8 cellular contexts compared by ENCODE assay signal in genomic region chr10:132836832-132837540, GRCh38. TPM values are rescaled to one million over a fixed set of nuclear protein-coding genes. Genes with fewer than 3 reads are reported as not detected.
DNase-seq lines count a peak whose midpoint lies in the region; ATAC-seq, FAIRE-seq and TF ChIP-seq lines count a peak whose summit lies in the region.

No MANE protein-coding gene starts in this region.

- peaks cover 25% of the 10 kb centered on the region for H3K27me3 ChIP-seq in kidney epithelial cell (ENCODE audit: control insufficient read depth, insufficient read depth, low read length)

- peak; percentile 94 for FAIRE-seq in GM12891 (lab: Jason Lieb, UNC)

- no peak overlapping the region for H3K4me3 ChIP-seq in kidney epithelial cell (ENCODE audit: low read depth, low read length)

- ATAC-seq in SK-N-SH treated with all-trans-retinoic acid at 6 μM for 48 hours (peak; percentile 61), HG03354 (IDR thresholded peaks at IDR 0.05; ENCODE audit: poor library complexity, severe bottlenecking, unreplicated experiment) (no peak)

- TF ChIP-seq CTCF in kidney epithelial cell (IDR thresholded peaks at IDR 0.05; ENCODE audit: insufficient read depth, low read length, poor library complexity, severe bottlenecking): peak; percentile 95

- TF ChIP-seq POLR2A in GM12891 (IDR thresholded peaks at IDR 0.05; ENCODE audit: low read depth, low read length): no peak

- in situ Hi-C loops in T47D (cut with HindIII; ENCODE audit: low pct_unique_long_range_greater_than_20kb, low sequenced_read_pairs): no loop called here

- peak; percentile 84 for DNase-seq in AG08396 (ENCODE audit: low spot score)
- DNase-seq in GM12891 (ENCODE audit: insufficient read length, low spot score): peak; percentile 86
- peak; percentile 40 to 60 for DNase-seq in T47D (ENCODE audit: low read depth in 1 of 2, low spot score in 1 of 2)
- no peak for DNase-seq in kidney epithelial cell (ENCODE audit: low read depth)
- peak; percentile 52 to 55 for DNase-seq in stimulated activated CD4-positive, alpha-beta T cell treated with anti-CD3 and anti-CD28 coated beads, Interleukin-2, amount 100 ng/mL, for 24 hours
- no peak for DNase-seq in cerebellar nuclear complex (lab: John Stamatoyannopoulos, UW)

- H3K36me3 ChIP-seq in kidney epithelial cell (ENCODE audit: control insufficient read depth, insufficient read depth, low read length): no peaks in the 10 kb centered on the region

TF ChIP-seq in GM12891, 5 proteins besides CTCF, POLR2A, EP300 and RAD21:
- TF ChIP-seq SPI1 (IDR thresholded peaks at IDR 0.05; ENCODE audit: low read depth, low read length) (no peak), TAF1 (IDR thresholded peaks at IDR 0.05; ENCODE audit: low read depth, low read length) (no peak), PAX5 (IDR thresholded peaks at IDR 0.05; ENCODE audit: insufficient read depth, low read length, severe bottlenecking) (no peak), POU2F2 (IDR thresholded peaks at IDR 0.05; ENCODE audit: low read depth, low read length) (no peak), POLR2AphosphoS5 (IDR thresholded peaks at IDR 0.05; ENCODE audit: low read depth, low read length) (no peak)

TF ChIP-seq in SK-N-SH treated with all-trans-retinoic acid at 6 μM for 48 hours, 23 proteins besides CTCF, POLR2A, EP300 and RAD21:
- TF ChIP-seq, protein P1, sequence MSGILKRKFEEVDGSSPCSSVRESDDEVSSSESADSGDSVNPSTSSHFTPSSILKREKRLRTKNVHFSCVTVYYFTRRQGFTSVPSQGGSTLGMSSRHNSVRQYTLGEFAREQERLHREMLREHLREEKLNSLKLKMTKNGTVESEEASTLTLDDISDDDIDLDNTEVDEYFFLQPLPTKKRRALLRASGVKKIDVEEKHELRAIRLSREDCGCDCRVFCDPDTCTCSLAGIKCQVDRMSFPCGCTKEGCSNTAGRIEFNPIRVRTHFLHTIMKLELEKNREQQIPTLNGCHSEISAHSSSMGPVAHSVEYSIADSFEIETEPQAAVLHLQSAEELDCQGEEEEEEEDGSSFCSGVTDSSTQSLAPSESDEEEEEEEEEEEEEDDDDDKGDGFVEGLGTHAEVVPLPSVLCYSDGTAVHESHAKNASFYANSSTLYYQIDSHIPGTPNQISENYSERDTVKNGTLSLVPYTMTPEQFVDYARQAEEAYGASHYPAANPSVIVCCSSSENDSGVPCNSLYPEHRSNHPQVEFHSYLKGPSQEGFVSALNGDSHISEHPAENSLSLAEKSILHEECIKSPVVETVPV (CRISPR knock-in tag; IDR thresholded peaks at IDR 0.05): no peak
- no peak for TF ChIP-seq RARB (CRISPR knock-in tag; IDR thresholded peaks at IDR 0.05)
- TF ChIP-seq TOX (CRISPR knock-in tag; IDR thresholded peaks at IDR 0.05; ENCODE audit: borderline replicate concordance): no peak
- no peak for TF ChIP-seq OSR1 (CRISPR knock-in tag; IDR thresholded peaks at IDR 0.05)
- no peak for TF ChIP-seq ZNF8 (CRISPR knock-in tag; IDR thresholded peaks at IDR 0.05)
- TF ChIP-seq ZFP3 (CRISPR knock-in tag; IDR thresholded peaks at IDR 0.05): no peak
- no peak for TF ChIP-seq ZFP30 (CRISPR knock-in tag; IDR thresholded peaks at IDR 0.05)
- no peak for TF ChIP-seq TCF4 (CRISPR knock-in tag; IDR thresholded peaks at IDR 0.05; ENCODE audit: borderline replicate concordance)
- TF ChIP-seq, protein P2, sequence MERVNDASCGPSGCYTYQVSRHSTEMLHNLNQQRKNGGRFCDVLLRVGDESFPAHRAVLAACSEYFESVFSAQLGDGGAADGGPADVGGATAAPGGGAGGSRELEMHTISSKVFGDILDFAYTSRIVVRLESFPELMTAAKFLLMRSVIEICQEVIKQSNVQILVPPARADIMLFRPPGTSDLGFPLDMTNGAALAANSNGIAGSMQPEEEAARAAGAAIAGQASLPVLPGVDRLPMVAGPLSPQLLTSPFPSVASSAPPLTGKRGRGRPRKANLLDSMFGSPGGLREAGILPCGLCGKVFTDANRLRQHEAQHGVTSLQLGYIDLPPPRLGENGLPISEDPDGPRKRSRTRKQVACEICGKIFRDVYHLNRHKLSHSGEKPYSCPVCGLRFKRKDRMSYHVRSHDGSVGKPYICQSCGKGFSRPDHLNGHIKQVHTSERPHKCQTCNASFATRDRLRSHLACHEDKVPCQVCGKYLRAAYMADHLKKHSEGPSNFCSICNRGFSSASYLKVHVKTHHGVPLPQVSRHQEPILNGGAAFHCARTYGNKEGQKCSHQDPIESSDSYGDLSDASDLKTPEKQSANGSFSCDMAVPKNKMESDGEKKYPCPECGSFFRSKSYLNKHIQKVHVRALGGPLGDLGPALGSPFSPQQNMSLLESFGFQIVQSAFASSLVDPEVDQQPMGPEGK (CRISPR knock-in tag; IDR thresholded peaks at IDR 0.05; ENCODE audit: borderline replicate concordance): no peak
- TF ChIP-seq, protein P3, sequence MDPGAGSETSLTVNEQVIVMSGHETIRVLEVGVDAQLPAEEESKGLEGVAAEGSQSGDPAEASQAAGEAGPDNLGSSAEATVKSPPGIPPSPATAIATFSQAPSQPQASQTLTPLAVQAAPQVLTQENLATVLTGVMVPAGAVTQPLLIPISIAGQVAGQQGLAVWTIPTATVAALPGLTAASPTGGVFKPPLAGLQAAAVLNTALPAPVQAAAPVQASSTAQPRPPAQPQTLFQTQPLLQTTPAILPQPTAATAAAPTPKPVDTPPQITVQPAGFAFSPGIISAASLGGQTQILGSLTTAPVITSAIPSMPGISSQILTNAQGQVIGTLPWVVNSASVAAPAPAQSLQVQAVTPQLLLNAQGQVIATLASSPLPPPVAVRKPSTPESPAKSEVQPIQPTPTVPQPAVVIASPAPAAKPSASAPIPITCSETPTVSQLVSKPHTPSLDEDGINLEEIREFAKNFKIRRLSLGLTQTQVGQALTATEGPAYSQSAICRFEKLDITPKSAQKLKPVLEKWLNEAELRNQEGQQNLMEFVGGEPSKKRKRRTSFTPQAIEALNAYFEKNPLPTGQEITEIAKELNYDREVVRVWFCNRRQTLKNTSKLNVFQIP (CRISPR knock-in tag; IDR thresholded peaks at IDR 0.05; ENCODE audit: borderline replicate concordance, low read depth): no peak
- TF ChIP-seq ESRRG (CRISPR knock-in tag; IDR thresholded peaks at IDR 0.05): no peak
- TF ChIP-seq PPARA (CRISPR knock-in tag; IDR thresholded peaks at IDR 0.05; ENCODE audit: borderline replicate concordance): no peak
- TF ChIP-seq, protein P4, sequence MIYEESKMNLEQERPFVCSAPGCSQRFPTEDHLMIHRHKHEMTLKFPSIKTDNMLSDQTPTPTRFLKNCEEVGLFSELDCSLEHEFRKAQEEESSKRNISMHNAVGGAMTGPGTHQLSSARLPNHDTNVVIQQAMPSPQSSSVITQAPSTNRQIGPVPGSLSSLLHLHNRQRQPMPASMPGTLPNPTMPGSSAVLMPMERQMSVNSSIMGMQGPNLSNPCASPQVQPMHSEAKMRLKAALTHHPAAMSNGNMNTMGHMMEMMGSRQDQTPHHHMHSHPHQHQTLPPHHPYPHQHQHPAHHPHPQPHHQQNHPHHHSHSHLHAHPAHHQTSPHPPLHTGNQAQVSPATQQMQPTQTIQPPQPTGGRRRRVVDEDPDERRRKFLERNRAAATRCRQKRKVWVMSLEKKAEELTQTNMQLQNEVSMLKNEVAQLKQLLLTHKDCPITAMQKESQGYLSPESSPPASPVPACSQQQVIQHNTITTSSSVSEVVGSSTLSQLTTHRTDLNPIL (CRISPR knock-in tag; IDR thresholded peaks at IDR 0.05; ENCODE audit: low read depth): no peak
- TF ChIP-seq TSHZ2 (CRISPR knock-in tag; IDR thresholded peaks at IDR 0.05): no peak
- no peak for TF ChIP-seq GLIS3 (CRISPR knock-in tag; IDR thresholded peaks at IDR 0.05)
- TF ChIP-seq ZNF565 (CRISPR knock-in tag; conservative IDR thresholded peaks at IDR 0.05; ENCODE audit: low read depth): no peak
- TF ChIP-seq ISL1 (CRISPR knock-in tag; IDR thresholded peaks at IDR 0.05): no peak
- TF ChIP-seq ZNF70 (CRISPR knock-in tag; IDR thresholded peaks at IDR 0.05): no peak
TF ChIP-seq in SK-N-SH treated with all-trans-retinoic acid at 6 μM for 48 hours: peak in this region for 0.

RNA-seq across cellular contexts. Expression of gene NKX6-2, which starts 51.0 kb away (rescaled TPM):
- polyA plus RNA-seq in GM12891 (2012; ENCODE audit: low read depth, missing spikeins): 0.51 TPM
- 2.6 TPM in 1 of 2 replicates, not detected in the other for total RNA-seq in kidney epithelial cell

Comparison
In these comparisons a context has a peak if more than half of its experiments do, and no peak if none do; other contexts are left out.
1. DNase-seq: peak in AG08396 (single experiment), GM12891 (single experiment), T47D (2 of 2) and stimulated activated CD4-positive, alpha-beta T cell treated with anti-CD3 and anti-CD28 coated beads, Interleukin-2, amount 100 ng/mL, for 24 hours (2 of 2); none in kidney epithelial cell (single experiment) and cerebellar nuclear complex (0 of 2).